Comparison of ENCODE assay signal across 9 cellular contexts in genomic region chr3:142725352-142725739, GRCh38. TPM values are rescaled to one million over a fixed set of nuclear protein-coding genes. Genes with fewer than 3 reads are reported as not detected.
DNase-seq lines count a peak whose midpoint lies in the region; ATAC-seq and TF ChIP-seq lines count a peak whose summit lies in the region.
"Had no signal": no experiment of that assay in that cellular context is flagged by ENCODE, and none has a peak within 500 bp of the region (broad histone marks: within the 10 kb centered on the region; RNA-seq: fewer than 3 reads in every experiment).

No MANE protein-coding gene starts in this region.

- H3K9me3 ChIP-seq in HAP-1 (no peaks in the 10 kb centered on the region; the same call in 1 of the 2 replicates), right cardiac atrium (ENCODE audit: control insufficient read depth, low read length) (no peaks in the 10 kb centered on the region), skeletal muscle satellite cell (replicated peaks; ENCODE audit: low read length) (no peaks in the 10 kb centered on the region)

- 58% methylated on average over 5 of the region's 5 CpGs for WGBS in right cardiac atrium

- peak overlapping the region; percentile 93 for H3K4me2 ChIP-seq in skeletal muscle satellite cell (ENCODE audit: low read length)

- H3K27ac ChIP-seq in right cardiac atrium (ENCODE audit: low read length) = no peak overlapping the region
- H3K27ac ChIP-seq: HL-60 had no signal

- ATAC-seq in WTC11 (no peak), right cardiac atrium (no peak), GM19455 (IDR thresholded peaks at IDR 0.05; ENCODE audit: unreplicated experiment) (no peak), HG02798 (IDR thresholded peaks at IDR 0.05; ENCODE audit: poor library complexity, unreplicated experiment) (no peak), GM21526 (IDR thresholded peaks at IDR 0.05; ENCODE audit: low FRiP score, unreplicated experiment) (no peak)

- peak overlapping the region; percentile 90 for H3K4me3 Mint-ChIP-seq in WTC11

- CTCF ChIA-PET in WTC11 (lab: Charles Lee) = interaction anchor here (1.3 kb wide), 1 partner anchor 138 kb away, joined by 3 read pairs; no protein-coding TSS in a partner anchor

- peak overlapping the region; percentile 62 for H3K4me3 ChIP-seq in HAP-1
- peak overlapping the region; percentile 85 for H3K4me3 ChIP-seq in right cardiac atrium (ENCODE audit: low read length)
- peak overlapping the region; percentile 100 for H3K4me3 ChIP-seq in skeletal muscle satellite cell (ENCODE audit: low read length)

- no peak for TF ChIP-seq CTCF in WTC11 (IDR thresholded peaks at IDR 0.05)

- intact Hi-C loops in right cardiac atrium (cut with DNase I) = no loop called here

- peaks cover 3% of the 10 kb centered on the region; the same call in 1 of the 2 replicates for H3K4me1 ChIP-seq in HAP-1
- no peaks in the 10 kb centered on the region for H3K4me1 ChIP-seq in right cardiac atrium (ENCODE audit: control insufficient read depth, insufficient read depth, low read length)
- H3K4me1 ChIP-seq in skeletal muscle satellite cell (ENCODE audit: control insufficient read depth, insufficient read depth, low read length) = peaks cover 12% of the 10 kb centered on the region

- no peaks in the 10 kb centered on the region for H3K36me3 Mint-ChIP-seq in WTC11

- peaks cover 28% of the 10 kb centered on the region for H3K4me1 Mint-ChIP-seq in WTC11

- H3K27me3 Mint-ChIP-seq in WTC11 (ENCODE audit: low read depth) = peaks cover 4% of the 10 kb centered on the region; the same call in 1 of the 2 replicates

- POLR2A ChIA-PET in WTC11 (lab: Charles Lee) = no interaction called here

- in situ Hi-C loops in HAP-1 (cut with MboI; ENCODE audit: low sequenced_read_pairs) = no loop called here

- H3K9me3 Mint-ChIP-seq in WTC11 = peaks cover 10% of the 10 kb centered on the region

- H3K27ac Mint-ChIP-seq in WTC11 = peak overlapping the region; percentile 94

- peak in 1 of 2 experiments; percentile 25 for DNase-seq in HAP-1 (ENCODE audit: low spot score in 2 of 2)
- DNase-seq in WTC11 (ENCODE audit: low spot score) = no peak
- DNase-seq in right cardiac atrium = no peak
- no peak for DNase-seq in iPS-NIHi7 (ENCODE audit: extremely low spot score)

- H3K36me3 ChIP-seq in HAP-1 (replicated peaks) (no peaks in the 10 kb centered on the region), skeletal muscle satellite cell (ENCODE audit: insufficient read depth, low read length) (peaks cover 5% of the 10 kb centered on the region)

- H3K27me3 ChIP-seq in HAP-1 (ENCODE audit: low read depth) (no peaks in the 10 kb centered on the region), right cardiac atrium (ENCODE audit: control insufficient read depth, insufficient read depth) (no peaks in the 10 kb centered on the region), skeletal muscle satellite cell (ENCODE audit: control insufficient read depth, insufficient read depth, low read length) (no peaks in the 10 kb centered on the region)

- H3K9ac ChIP-seq in skeletal muscle satellite cell (ENCODE audit: low read depth, low read length) = peak overlapping the region; percentile 99

TF ChIP-seq in WTC11, 78 proteins besides CTCF, POLR2A, EP300 and RAD21:
- TF ChIP-seq TP53 (CRISPR knock-in tag; IDR thresholded peaks at IDR 0.05) (no peak), NFE2L1 (CRISPR knock-in tag; IDR thresholded peaks at IDR 0.05) (no peak), NR2C2 (CRISPR knock-in tag; IDR thresholded peaks at IDR 0.05) (no peak), ZNF396 (CRISPR knock-in tag; IDR thresholded peaks at IDR 0.05; ENCODE audit: borderline replicate concordance) (no peak), E2F5 (CRISPR knock-in tag; IDR thresholded peaks at IDR 0.05) (no peak), GTF2I (CRISPR knock-in tag; conservative IDR thresholded peaks at IDR 0.05) (no peak), AFF4 (CRISPR knock-in tag; IDR thresholded peaks at IDR 0.05; ENCODE audit: borderline replicate concordance) (no peak), NFYB (CRISPR knock-in tag; conservative IDR thresholded peaks at IDR 0.05; ENCODE audit: low read depth) (no peak), MYBL2 (CRISPR knock-in tag; IDR thresholded peaks at IDR 0.05) (no peak), JUN (CRISPR knock-in tag; IDR thresholded peaks at IDR 0.05) (no peak)

RNA-seq across cellular contexts. Expression of gene TRPC1, which starts 1.5 kb away (rescaled TPM):
- total RNA-seq in WTC11 (2021) (13.8 to 20.3 TPM (median 20.0 TPM) in 3 replicates), right cardiac atrium (10 to 100 TPM; 18.6 to 23.6 (median 21.4) TPM)
- polyA plus RNA-seq in right cardiac atrium = 11.1 TPM
- 14.2 and 18.5 TPM in 2 replicates for total RNA-seq in skeletal muscle satellite cell (2012; rRNA removed)
